In genomic region chr17:60139438-60140285, GRCh38 we compare ENCODE assay signal across 1 cellular context.
TF ChIP-seq lines count a peak whose summit lies in the region.

No MANE protein-coding gene starts in this region.

TF ChIP-seq in HepG2, 621 proteins besides CTCF, POLR2A, EP300 and RAD21 (continued from another document and continues in another):
- peak in 1 of 2 experiments; percentile 100 for TF ChIP-seq REST (IDR thresholded peaks at IDR 0.05; ENCODE audit: borderline replicate concordance in 1 of 2, low read depth in 1 of 2, low read length in 2 of 2)
- peak; percentile 95 for TF ChIP-seq ZNF547 (CRISPR knock-in tag; IDR thresholded peaks at IDR 0.05)
- peak; percentile 95 for TF ChIP-seq MEF2D (CRISPR knock-in tag; IDR thresholded peaks at IDR 0.05)
- no peak; the same call in 1 of the 2 replicates for TF ChIP-seq NR2C2 (CRISPR knock-in tag; IDR thresholded peaks at IDR 0.05; ENCODE audit: borderline replicate concordance)
- no peak for TF ChIP-seq GTF3A (CRISPR knock-in tag; conservative IDR thresholded peaks at IDR 0.05)
- TF ChIP-seq IKZF4 (CRISPR knock-in tag; IDR thresholded peaks at IDR 0.05; ENCODE audit: borderline replicate concordance, low read depth, not compliant biosample characterization) = peak; percentile 98
- TF ChIP-seq KDM2A (CRISPR knock-in tag; IDR thresholded peaks at IDR 0.05; ENCODE audit: borderline replicate concordance, low read depth) = peak; percentile 98
- peak; percentile 94 for TF ChIP-seq ZNF605 (CRISPR knock-in tag; IDR thresholded peaks at IDR 0.05)
- TF ChIP-seq MXI1 (IDR thresholded peaks at IDR 0.05; ENCODE audit: borderline replicate concordance, low read depth, low read length) = peak; percentile 94
- TF ChIP-seq NR1H2 (CRISPR knock-in tag; IDR thresholded peaks at IDR 0.05; ENCODE audit: borderline replicate concordance, low read depth) = peak; percentile 90; the same call in 1 of the 2 replicates
- TF ChIP-seq NBN (conservative IDR thresholded peaks at IDR 0.05) = no peak
- peak; percentile 93; the same call in 1 of the 2 replicates for TF ChIP-seq ZNF678 (CRISPR knock-in tag; IDR thresholded peaks at IDR 0.05)
- peak; percentile 74 for TF ChIP-seq FOXP4 (CRISPR knock-in tag; IDR thresholded peaks at IDR 0.05)
- TF ChIP-seq ZNF646 (CRISPR knock-in tag; IDR thresholded peaks at IDR 0.05) = peak; percentile 67
- peak; percentile 87 for TF ChIP-seq ZNF121 (CRISPR knock-in tag; IDR thresholded peaks at IDR 0.05)
- peak; percentile 88; the same call in 1 of the 2 replicates for TF ChIP-seq FOXK1 (CRISPR knock-in tag; IDR thresholded peaks at IDR 0.05; ENCODE audit: borderline replicate concordance, low read depth)
- peak; percentile 100 for TF ChIP-seq DNMT1 (CRISPR knock-in tag; IDR thresholded peaks at IDR 0.05)
- TF ChIP-seq SOX6 (IDR thresholded peaks at IDR 0.05) = no peak
- TF ChIP-seq SOX6 (CRISPR knock-in tag; IDR thresholded peaks at IDR 0.05) = peak; percentile 72
- TF ChIP-seq NFYB (CRISPR knock-in tag; IDR thresholded peaks at IDR 0.05) = peak; percentile 32; the same call in 1 of the 2 replicates
- peak; percentile 94 for TF ChIP-seq ZNF510 (CRISPR knock-in tag; IDR thresholded peaks at IDR 0.05; ENCODE audit: low read depth)
- TF ChIP-seq KDM1A (CRISPR knock-in tag; IDR thresholded peaks at IDR 0.05) = 0 out of 2 replicates have a peak, but pooled peaks have one; percentile 22
- TF ChIP-seq ZNF224 (CRISPR knock-in tag; IDR thresholded peaks at IDR 0.05) = no peak
- peak; percentile 94 for TF ChIP-seq MED13 (CRISPR knock-in tag; IDR thresholded peaks at IDR 0.05)
- no peak for TF ChIP-seq ZNF775 (CRISPR knock-in tag; IDR thresholded peaks at IDR 0.05; ENCODE audit: borderline replicate concordance)
- no peak for TF ChIP-seq TBL1XR1 (IDR thresholded peaks at IDR 0.05; ENCODE audit: borderline replicate concordance, low read length, partially characterized antibody)
- no peak for TF ChIP-seq STAT6 (CRISPR knock-in tag; IDR thresholded peaks at IDR 0.05; ENCODE audit: borderline replicate concordance)
- TF ChIP-seq ZNF7 (CRISPR knock-in tag; IDR thresholded peaks at IDR 0.05) = peak; percentile 74
- peak in 1 of 2 experiments; percentile 37; a peak in 1 of 4 replicates for TF ChIP-seq NR2F1 (CRISPR knock-in tag; IDR thresholded peaks at IDR 0.05)
- TF ChIP-seq MBD4 (IDR thresholded peaks at IDR 0.05; ENCODE audit: borderline replicate concordance, low read length) = no peak
- TF ChIP-seq ZHX1 (CRISPR knock-in tag; IDR thresholded peaks at IDR 0.05; ENCODE audit: low read depth) = peak; percentile 90; the same call in 1 of the 2 replicates
- peak; percentile 90 for TF ChIP-seq ZNF891 (CRISPR knock-in tag; IDR thresholded peaks at IDR 0.05)
- peak; percentile 87 for TF ChIP-seq HMG20B (CRISPR knock-in tag; conservative IDR thresholded peaks at IDR 0.05)
- peak; percentile 60; the same call in 1 of the 2 replicates for TF ChIP-seq SIX1 (CRISPR knock-in tag; IDR thresholded peaks at IDR 0.05; ENCODE audit: borderline replicate concordance)
- TF ChIP-seq ZGPAT (CRISPR knock-in tag; IDR thresholded peaks at IDR 0.05) = peak; percentile 96
- no peak for TF ChIP-seq RFX1 (IDR thresholded peaks at IDR 0.05)
- TF ChIP-seq SETDB1 (CRISPR knock-in tag; IDR thresholded peaks at IDR 0.05; ENCODE audit: borderline replicate concordance) = no peak
- peak; percentile 98 for TF ChIP-seq HDAC2 (CRISPR knock-in tag; IDR thresholded peaks at IDR 0.05)
- TF ChIP-seq ZNF276 (CRISPR knock-in tag; IDR thresholded peaks at IDR 0.05; ENCODE audit: low read depth) = no peak
- peak; percentile 83 for TF ChIP-seq RXRA (CRISPR knock-in tag; IDR thresholded peaks at IDR 0.05)
- peak; percentile 84; the same call in 1 of the 2 replicates for TF ChIP-seq ZNF468 (CRISPR knock-in tag; IDR thresholded peaks at IDR 0.05)
- peak; percentile 61; the same call in 1 of the 2 replicates for TF ChIP-seq ZNF841 (CRISPR knock-in tag; IDR thresholded peaks at IDR 0.05; ENCODE audit: borderline replicate concordance)
- peak; percentile 64; the same call in 1 of the 2 replicates for TF ChIP-seq FLYWCH1 (CRISPR knock-in tag; IDR thresholded peaks at IDR 0.05)
